8 cellular contexts compared by ENCODE assay signal in genomic region chr13:20127263-20127562, GRCh38. TPM values are rescaled to one million over a fixed set of nuclear protein-coding genes. Genes with fewer than 3 reads are reported as not detected.
DNase-seq lines count a peak whose midpoint lies in the region; ATAC-seq, FAIRE-seq and TF ChIP-seq lines count a peak whose summit lies in the region.

No MANE protein-coding gene starts in this region.

- peak; percentile 21 for DNase-seq in bronchial epithelial cell (ENCODE audit: low read depth)
- DNase-seq in mucosa of descending colon, result no peak
- no peak for DNase-seq in CD1c-positive myeloid dendritic cell (ENCODE audit: extremely low spot score)
- no peak for DNase-seq in GDM1 (lab: John Stamatoyannopoulos, UW)

- intact Hi-C loops in mucosa of descending colon (cut with DNase I, micrococcal nuclease), result no loop called here

- H3K9ac ChIP-seq in HUES6 (ENCODE audit: low read length), result peak overlapping the region; percentile 80

- TF ChIP-seq CTCF in bronchial epithelial cell (IDR thresholded peaks at IDR 0.05; ENCODE audit: insufficient read depth, low read length, severe bottlenecking), result no peak
- TF ChIP-seq CTCF in mucosa of descending colon (IDR thresholded peaks at IDR 0.05), result no peak

- H3K9me3 ChIP-seq in HUES6 (ENCODE audit: control insufficient read depth, insufficient read depth, low read depth, low read length) (no peaks in the 10 kb centered on the region), mucosa of descending colon (no peaks in the 10 kb centered on the region)

- no peaks in the 10 kb centered on the region for H3K36me3 ChIP-seq in HUES6 (ENCODE audit: control insufficient read depth, insufficient read depth, low read length)
- no peaks in the 10 kb centered on the region for H3K36me3 ChIP-seq in bronchial epithelial cell (ENCODE audit: control insufficient read depth, insufficient read depth, low read length)
- H3K36me3 ChIP-seq in mucosa of descending colon (ENCODE audit: low read depth), result no peaks in the 10 kb centered on the region

- no peak for FAIRE-seq in bronchial epithelial cell (lab: Jason Lieb, UNC)

- peaks cover 43% of the 10 kb centered on the region for H3K27me3 ChIP-seq in HUES6 (ENCODE audit: control insufficient read depth, insufficient read depth, low read length)
- H3K27me3 ChIP-seq in bronchial epithelial cell (ENCODE audit: control insufficient read depth, insufficient read depth, low read length), result no peaks in the 10 kb centered on the region

- H3K4me3 ChIP-seq in HUES6 (ENCODE audit: low read depth, low read length) (peak overlapping the region; percentile 84), bronchial epithelial cell (ENCODE audit: low read depth, low read length) (peak overlapping the region; percentile 59), mucosa of descending colon (no peak overlapping the region)

- H3K27ac ChIP-seq in HUES6 (ENCODE audit: low read depth, low read length), result no peak overlapping the region

- ATAC-seq in GM18502 (IDR thresholded peaks at IDR 0.05; ENCODE audit: poor library complexity, unreplicated experiment), result peak; percentile 31
- peak; percentile 3 for ATAC-seq in mucosa of descending colon
- no peak for ATAC-seq in HG03097 (IDR thresholded peaks at IDR 0.05; ENCODE audit: low FRiP score, unreplicated experiment)
- ATAC-seq in GM19324 (IDR thresholded peaks at IDR 0.05; ENCODE audit: low FRiP score, unreplicated experiment), result no peak

- peaks cover 9% of the 10 kb centered on the region; the same call in 1 of the 2 replicates for H3K4me1 ChIP-seq in HUES6 (ENCODE audit: control insufficient read depth, insufficient read depth, low read length)
- peaks cover 7% of the 10 kb centered on the region for H3K4me1 ChIP-seq in mucosa of descending colon (ENCODE audit: low read depth)

RNA-seq across cellular contexts. Expression of gene GJA3, which starts 33.6 kb away (rescaled TPM):
- total RNA-seq in bronchial epithelial cell (0.26 and 1.5 TPM in 2 replicates), mucosa of descending colon (not detected)

Comparison
In these comparisons a context has a peak if more than half of its experiments do, and no peak if none do; other contexts are left out.
1. ATAC-seq: peak in GM18502 (single experiment) and mucosa of descending colon (single experiment); none in HG03097 (single experiment) and GM19324 (single experiment).